23 cellular contexts compared by ENCODE assay signal in genomic region chr3:172080503-172080902, GRCh38.
"Had no signal": no experiment of that assay in that cellular context is flagged by ENCODE, and none has a peak within 500 bp of the region (broad histone marks: within the 10 kb centered on the region; RNA-seq: fewer than 3 reads in every experiment).

No MANE protein-coding gene starts in this region.

- H3K27me3 ChIP-seq: brain microvascular endothelial cell, gastrocnemius medialis, left lung, testis had no signal

- H3K4me1 ChIP-seq: prostate gland had no signal

- H3K27ac ChIP-seq: brain microvascular endothelial cell, left lung, prostate gland, testis had no signal

- DNase-seq: activated CD4-positive, alpha-beta T cell treated with anti-CD3 and anti-CD28 coated beads, Interleukin-2, amount 10 ng/mL, durations not matched to agents 7 days and 5 days; activated CD8-positive, alpha-beta T cell treated with anti-CD3 and anti-CD28 coated beads, Interleukin-2, amount 10 ng/mL, durations not matched to agents 7 days and 5 days; activated naive CD4-positive, alpha-beta T cell treated with anti-CD3 and anti-CD28 coated beads for 36 hours; activated T-cell treated with anti-CD3 and anti-CD28 coated beads, Interleukin-2, amount 50 U/mL, for 24 hours; anterior cingulate cortex; brain microvascular endothelial cell; cortex of kidney; gastrocnemius medialis; head of caudate nucleus; left lung; nephron progenitor cell; occipital lobe; right cardiac atrium; stimulated activated CD4-positive, alpha-beta T cell treated with anti-CD3 and anti-CD28 coated beads, Interleukin-4, amount 100 ng/mL, for 4 hours; T-helper 1 cell; T-helper 9 cell; testis had no signal

- H3K4me3 Mint-ChIP-seq: activated CD4-positive, alpha-beta T cell treated with anti-CD3 and anti-CD28 coated beads, Interleukin-2, amount 10 ng/mL, durations not matched to agents 7 days and 5 days; activated CD8-positive, alpha-beta T cell treated with anti-CD3 and anti-CD28 coated beads, Interleukin-2, amount 10 ng/mL, durations not matched to agents 7 days and 5 days; activated naive CD4-positive, alpha-beta T cell treated with anti-CD3 and anti-CD28 coated beads for 36 hours; activated T-cell treated with anti-CD3 and anti-CD28 coated beads, Interleukin-2, amount 50 U/mL, for 24 hours; central memory CD8-positive, alpha-beta T cell; nephron progenitor cell; stimulated activated memory B cell treated with anti-CD40 and anti-IgM and Interleukin-4, amounts not matched to agents 10 μg/mL and 1 μg/mL and 100 μg/mL, for 72 hours; type B pancreatic cell had no signal

- FAIRE-seq: endometrium, keratinocyte had no signal

- H3K27me3 Mint-ChIP-seq: activated CD4-positive, alpha-beta T cell treated with anti-CD3 and anti-CD28 coated beads, Interleukin-2, amount 10 ng/mL, durations not matched to agents 7 days and 5 days; activated T-cell treated with anti-CD3 and anti-CD28 coated beads, Interleukin-2, amount 50 U/mL, for 24 hours; central memory CD8-positive, alpha-beta T cell; stimulated activated memory B cell treated with anti-CD40 and anti-IgM and Interleukin-4, amounts not matched to agents 10 μg/mL and 1 μg/mL and 100 μg/mL, for 72 hours; type B pancreatic cell had no signal

- H3K36me3 ChIP-seq: gastrocnemius medialis, prostate gland had no signal

- H3K36me3 Mint-ChIP-seq: stimulated activated memory B cell treated with anti-CD40 and anti-IgM and Interleukin-4, amounts not matched to agents 10 μg/mL and 1 μg/mL and 100 μg/mL, for 72 hours had no signal

- ATAC-seq: activated CD8-positive, alpha-beta T cell treated with anti-CD3 and anti-CD28 coated beads, Interleukin-2, amount 10 ng/mL, durations not matched to agents 7 days and 5 days; gastrocnemius medialis; left lung; right cardiac atrium; stimulated activated memory B cell treated with anti-CD40 and anti-IgM and Interleukin-4, amounts not matched to agents 10 μg/mL and 1 μg/mL and 100 μg/mL, for 72 hours had no signal

- H3K9me3 ChIP-seq: gastrocnemius medialis, left lung, prostate gland, testis had no signal

- H3K4me3 ChIP-seq: gastrocnemius medialis, left lung, prostate gland, testis had no signal

- H3K27ac Mint-ChIP-seq: activated CD4-positive, alpha-beta T cell treated with anti-CD3 and anti-CD28 coated beads, Interleukin-2, amount 10 ng/mL, durations not matched to agents 7 days and 5 days; activated CD8-positive, alpha-beta T cell treated with anti-CD3 and anti-CD28 coated beads, Interleukin-2, amount 10 ng/mL, durations not matched to agents 7 days and 5 days; activated naive CD4-positive, alpha-beta T cell treated with anti-CD3 and anti-CD28 coated beads for 36 hours; activated T-cell treated with anti-CD3 and anti-CD28 coated beads, Interleukin-2, amount 50 U/mL, for 24 hours; nephron progenitor cell; stimulated activated memory B cell treated with anti-CD40 and anti-IgM and Interleukin-4, amounts not matched to agents 10 μg/mL and 1 μg/mL and 100 μg/mL, for 72 hours; type B pancreatic cell had no signal

- H3K9me3 Mint-ChIP-seq: activated naive CD4-positive, alpha-beta T cell treated with anti-CD3 and anti-CD28 coated beads for 36 hours; activated T-cell treated with anti-CD3 and anti-CD28 coated beads, Interleukin-2, amount 50 U/mL, for 24 hours; central memory CD8-positive, alpha-beta T cell; stimulated activated memory B cell treated with anti-CD40 and anti-IgM and Interleukin-4, amounts not matched to agents 10 μg/mL and 1 μg/mL and 100 μg/mL, for 72 hours had no signal

- H3K4me1 Mint-ChIP-seq: stimulated activated memory B cell treated with anti-CD40 and anti-IgM and Interleukin-4, amounts not matched to agents 10 μg/mL and 1 μg/mL and 100 μg/mL, for 72 hours had no signal
